In genomic region chr16:1474471-1474795, GRCh38 we compare ENCODE assay signal across 1 cellular context.
TF ChIP-seq lines count a peak whose summit lies in the region.

No MANE protein-coding gene starts in this region.

TF ChIP-seq in GM23338, 12 proteins besides CTCF, POLR2A, EP300 and RAD21 (continued from another document):
- TF ChIP-seq ZNF462 (CRISPR knock-in tag; IDR thresholded peaks at IDR 0.05) (no peak), ZNF331 (CRISPR knock-in tag; IDR thresholded peaks at IDR 0.05; ENCODE audit: low read depth) (no peak), EZH2 (IDR thresholded peaks at IDR 0.05; ENCODE audit: low read depth, unreplicated experiment) (no peak), STAT1 (IDR thresholded peaks at IDR 0.05; ENCODE audit: unreplicated experiment) (no peak), REST (IDR thresholded peaks at IDR 0.05; ENCODE audit: unreplicated experiment) (no peak), POLR2AphosphoS5 (IDR thresholded peaks at IDR 0.05; ENCODE audit: low read depth) (no peak)
